Comparison of ENCODE assay signal across 20 cellular contexts in the genomic region with DNA sequence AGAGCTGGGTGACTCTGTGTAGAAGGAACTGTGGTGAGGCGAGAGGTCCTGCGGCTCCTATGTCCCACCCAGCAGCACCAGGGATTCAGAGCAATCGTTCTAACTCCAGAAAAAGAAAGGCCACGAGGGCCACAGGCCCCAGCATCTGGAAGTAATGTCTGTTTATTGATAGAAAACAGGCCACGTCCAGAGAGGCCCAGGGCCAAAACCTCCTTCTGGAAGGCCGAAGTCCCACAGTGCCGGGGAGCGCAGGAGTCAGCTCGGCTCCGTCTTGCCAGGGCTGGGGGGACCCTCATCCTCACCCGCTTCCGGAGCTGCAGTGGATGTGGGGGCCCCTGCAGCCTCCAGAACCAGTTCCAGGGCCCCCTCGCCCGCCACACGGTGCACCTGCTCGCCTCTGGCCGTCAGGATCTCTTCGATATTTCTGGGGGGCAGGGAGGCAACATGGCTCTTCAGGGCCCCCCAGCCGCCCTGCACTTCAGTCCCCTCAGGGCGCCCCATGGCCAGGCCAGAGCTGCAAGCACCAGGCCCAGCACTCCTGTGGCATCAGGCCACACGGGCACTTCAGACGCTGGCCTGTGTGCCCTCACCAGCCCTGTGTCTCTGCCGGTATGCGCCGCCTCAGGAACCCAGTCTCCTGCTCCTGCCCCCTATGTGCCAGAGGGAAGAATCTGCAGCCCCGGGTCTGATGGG. TPM values are rescaled to one million over a fixed set of nuclear protein-coding genes. Genes with fewer than 3 reads are reported as not detected.
DNase-seq lines count a peak whose midpoint lies in the region; ATAC-seq and TF ChIP-seq lines count a peak whose summit lies in the region.
"Had no signal": no experiment of that assay in that cellular context is flagged by ENCODE, and none has a peak within 500 bp of the region (broad histone marks: within the 10 kb centered on the region; RNA-seq: fewer than 3 reads in every experiment).

No MANE protein-coding gene starts in this region.

- peak overlapping the region; percentile 69 to 90 for H3K18ac ChIP-seq in mesenchymal stem cell (ENCODE audit: low read depth in 1 of 2, low read length in 2 of 2)

- H3K36me3 ChIP-seq in mesenchymal stem cell (ENCODE audit: control insufficient read depth in 1 of 2, insufficient read depth in 2 of 2, low read depth in 1 of 2, low read length in 2 of 2) (peaks cover 13 to 69% of the 10 kb centered on the region in 2 experiments), upper lobe of left lung (peaks cover 0 to 13% (median 8%) of the 10 kb centered on the region in 4 donors), ovary (no peaks in the 10 kb centered on the region)

- no peak overlapping the region for H2AK5ac ChIP-seq in mesenchymal stem cell (ENCODE audit: low read length, severe bottlenecking)

- TF ChIP-seq CTCF in dorsolateral prefrontal cortex (IDR thresholded peaks at IDR 0.05 in 54 of 56, conservative IDR thresholded peaks at IDR 0.05 in 2 of 56; ENCODE audit: low read depth in 1 of 56, partially characterized antibody in 56 of 56) (no peak), upper lobe of left lung (IDR thresholded peaks at IDR 0.05) (no peak), ovary (IDR thresholded peaks at IDR 0.05) (no peak), lower leg skin (IDR thresholded peaks at IDR 0.05) (no peak)

- no peaks in the 10 kb centered on the region for H3K9me3 ChIP-seq in mesenchymal stem cell (ENCODE audit: control insufficient read depth, low read length)
- H3K9me3 ChIP-seq in upper lobe of left lung: no peaks in the 10 kb centered on the region
- no peaks in the 10 kb centered on the region for H3K9me3 ChIP-seq in ovary
- H3K9me3 ChIP-seq: A549 had no signal

- H3K79me1 ChIP-seq in mesenchymal stem cell (replicated peaks; ENCODE audit: low read length, poor library complexity, severe bottlenecking): peaks cover 11% of the 10 kb centered on the region

- H4K8ac ChIP-seq in mesenchymal stem cell (ENCODE audit: low read length): peak overlapping the region; percentile 40

- peak overlapping the region in 1 of 2 experiments; percentile 89 for H2BK12ac ChIP-seq in mesenchymal stem cell (ENCODE audit: low read length in 2 of 2)

- no peak for DNase-seq in Right ventricle myocardium inferior (ENCODE audit: missing footprints)
- no peak for DNase-seq in cardiac septum (ENCODE audit: low spot score)
- no peak for DNase-seq in dorsolateral prefrontal cortex
- DNase-seq in mesenchymal stem cell: no peak
- DNase-seq in upper lobe of left lung: peak in 1 of 2 donors; percentile 81
- no peak for DNase-seq in ovary
- no peak for DNase-seq in germinal center (ENCODE audit: low spot score)
- no peak for DNase-seq in lower leg skin (ENCODE audit: low spot score in 2 of 2)
- DNase-seq: activated CD4-positive, alpha-beta T cell treated with anti-CD3 and anti-CD28 coated beads for 48 hours; activated T-cell treated with anti-CD3 and anti-CD28 coated beads, Interleukin-2, amount 50 U/mL, for 72 hours; aorta; DMS 273 treated with DMSO at 0.1 percent for 48 hours; KG1; NCI-H1436; NCI-H510A treated with DMSO at 0.1 percent for 48 hours; PC-9; small intestine; T-helper 1 cell had no signal

- peak overlapping the region in 1 of 2 experiments; percentile 94 for H3K14ac ChIP-seq in mesenchymal stem cell (ENCODE audit: low read length in 2 of 2)

- H2AFZ ChIP-seq in mesenchymal stem cell (ENCODE audit: low read depth, low read length): no peak overlapping the region
- H2AFZ ChIP-seq: PC-9 had no signal

- 79% methylated on average over 25 of the region's 26 CpGs for WGBS in mesenchymal stem cell
- WGBS in upper lobe of left lung, 2 donors: 79 to 88% methylated on average over 20 to 25 of the region's 26 CpGs
- 80 to 86% (median 85%) methylated on average over 26 of the region's 26 CpGs for WGBS in ovary, 3 donors
- WGBS in lower leg skin, 2 donors: 82 to 83% methylated on average over 20 to 23 of the region's 26 CpGs

- peak overlapping the region; percentile 42 for H2BK120ac ChIP-seq in mesenchymal stem cell (ENCODE audit: low read depth, low read length)

- no peak overlapping the region for H3K4me2 ChIP-seq in mesenchymal stem cell (ENCODE audit: low read length, poor library complexity, severe bottlenecking)

- peak overlapping the region; percentile 63 for H3K9ac ChIP-seq in mesenchymal stem cell (ENCODE audit: low read length)

- H3K27me3 ChIP-seq in dorsolateral prefrontal cortex (no peaks in the 10 kb centered on the region), mesenchymal stem cell (ENCODE audit: control insufficient read depth in 1 of 2, insufficient read depth in 1 of 2, low read length in 2 of 2) (no peaks in the 10 kb centered on the region), upper lobe of left lung (no peaks in the 10 kb centered on the region), ovary (no peaks in the 10 kb centered on the region)

- TF ChIP-seq POLR2A in upper lobe of left lung (IDR thresholded peaks at IDR 0.05) (no peak), ovary (IDR thresholded peaks at IDR 0.05) (no peak), lower leg skin (IDR thresholded peaks at IDR 0.05) (no peak)

- TF ChIP-seq EP300 in upper lobe of left lung (IDR thresholded peaks at IDR 0.05): no peak
- TF ChIP-seq EP300 in ovary (IDR thresholded peaks at IDR 0.05): no peak

- H2BK15ac ChIP-seq in mesenchymal stem cell (ENCODE audit: low read depth, poor library complexity, severe bottlenecking): peak overlapping the region; percentile 26

- H3K4me1 ChIP-seq in mesenchymal stem cell (ENCODE audit: control insufficient read depth, insufficient read depth, low read depth, low read length): peaks cover 52% of the 10 kb centered on the region
- peaks cover 22 to 34% (median 28%) of the 10 kb centered on the region in 4 donors for H3K4me1 ChIP-seq in upper lobe of left lung
- H3K4me1 ChIP-seq in ovary (ENCODE audit: insufficient read depth): peaks cover 7% of the 10 kb centered on the region

- peak overlapping the region; percentile 73 for H4K91ac ChIP-seq in mesenchymal stem cell (ENCODE audit: low read length)

- H3K4me3 ChIP-seq in dorsolateral prefrontal cortex: no peak overlapping the region
- H3K4me3 ChIP-seq in mesenchymal stem cell (ENCODE audit: insufficient read depth in 1 of 2, low read depth in 1 of 2, low read length in 2 of 2): peak overlapping the region in 1 of 2 experiments; percentile 67
- no peak overlapping the region for H3K4me3 ChIP-seq in upper lobe of left lung
- no peak overlapping the region for H3K4me3 ChIP-seq in ovary
- no peak overlapping the region for H3K4me3 ChIP-seq in lower leg skin (ENCODE audit: low read depth, poor library complexity, severe bottlenecking)
- H3K4me3 ChIP-seq: A549, PC-9 had no signal

- peak overlapping the region in 1 of 2 experiments; percentile 41 for H3K23ac ChIP-seq in mesenchymal stem cell (ENCODE audit: low read length in 2 of 2)

- H2BK5ac ChIP-seq in mesenchymal stem cell (ENCODE audit: low read depth, low read length, poor library complexity, severe bottlenecking): no peak overlapping the region

- intact Hi-C loops in Right ventricle myocardium inferior (cut with DNase I) (no loop called here), cardiac septum (cut with DNase I) (loop anchor here (2.0 kb wide), 1 partner anchor 19 kb away; no protein-coding TSS in a partner anchor), dorsolateral prefrontal cortex (cut with DNase I) (loop anchor here (2.0 to 5.0 kb wide), 2 partner anchors 19 to 35 kb away; a partner anchor contains a TSS), ovary (cut with DNase I) (loop anchor here in 1 of 4 donors (5.0 kb wide), 1 partner anchor 35 kb away; a partner anchor contains a TSS), lower leg skin (cut with DNase I; ENCODE audit: low total_unique reads) (no loop called here)

- ATAC-seq in Right ventricle myocardium inferior (peak; percentile 15), upper lobe of left lung (ENCODE audit: low FRiP score in 2 of 2) (no peak)
- ATAC-seq: natural killer cell treated with Interleukin-12 subunit alpha and Interleukin-12 subunit beta and Interleukin-15 and Interleukin-18, amount 100 ng/mL, for 72 hours had no signal

- peak overlapping the region; percentile 74 to 85 for H3K4ac ChIP-seq in mesenchymal stem cell (ENCODE audit: low read depth in 1 of 2, low read length in 2 of 2)

- H3K27ac ChIP-seq in dorsolateral prefrontal cortex (peak overlapping the region in 34 of 59 donors; percentile 1 to 95 (median 76)), mesenchymal stem cell (ENCODE audit: low read length, poor library complexity, severe bottlenecking) (no peak overlapping the region), upper lobe of left lung (peak overlapping the region in 3 of 4 donors; percentile 91 to 97 (median 92)), ovary (no peak overlapping the region)
- H3K27ac ChIP-seq: PC-9 had no signal

RNA-seq across cellular contexts. Expression of a gene that starts 1.6 kb away (rescaled TPM):
- total RNA-seq in Right ventricle myocardium inferior: 40.6 TPM
- total RNA-seq in cardiac septum: 34.1 TPM
- total RNA-seq in dorsolateral prefrontal cortex: 10 to 100 TPM; 10.7 to 49.9 (median 18.5) TPM
- polyA plus RNA-seq in mesenchymal stem cell (2013, experiment 1 of 2): 15.5 TPM
- 16.8 TPM for polyA plus RNA-seq in mesenchymal stem cell (2013, experiment 2 of 2)
- total RNA-seq in upper lobe of left lung: 10 to 100 TPM in 5 of 6 donors, 1 to 10 TPM in 1; 5.2 to 35.9 (median 19.4) TPM
- total RNA-seq in ovary: 10 to 100 TPM; 14.4 to 33.3 (median 24.2) TPM
- 10 to 100 TPM in 1 of 2 donors, 1 to 10 TPM in 1; 1.8 to 10.3 TPM for polyA plus RNA-seq in ovary
- 10 to 100 TPM; 30.9 to 64.6 (median 44.1) TPM for total RNA-seq in lower leg skin

RNA-seq across cellular contexts. Expression of a gene that starts 11.6 kb away (rescaled TPM):
- 1.4 TPM for total RNA-seq in Right ventricle myocardium inferior
- total RNA-seq in cardiac septum: 0.70 TPM
- total RNA-seq in dorsolateral prefrontal cortex: 10 to 100 TPM in 8 of 120 experiments, 1 to 10 TPM in 112; 1.4 to 16.3 (median 5.4) TPM
- polyA plus RNA-seq in mesenchymal stem cell (2013, experiment 1 of 2): 0.37 TPM
- polyA plus RNA-seq in mesenchymal stem cell (2013, experiment 2 of 2): 0.51 TPM
- total RNA-seq in upper lobe of left lung: 10 to 100 TPM in 5 of 6 donors, 1 to 10 TPM in 1; 3.5 to 30.4 (median 16.8) TPM
- total RNA-seq in ovary: 1 to 10 TPM in 4 of 7 donors, under 1 TPM in 3; 0.48 to 3.5 (median 1.3) TPM
- under 1 TPM in 1 of 2 donors, not detected in 1; 0.61 TPM for polyA plus RNA-seq in ovary
- total RNA-seq in lower leg skin: 1 to 10 TPM; 2.4 to 4.2 (median 3.2) TPM

RNA-seq across cellular contexts. Expression of a gene that starts 34.6 kb away (rescaled TPM):
- total RNA-seq in Right ventricle myocardium inferior: 48.6 TPM
- 35.1 TPM for total RNA-seq in cardiac septum
- 10 to 100 TPM; 31.5 to 79.7 (median 44.8) TPM for total RNA-seq in dorsolateral prefrontal cortex
- polyA plus RNA-seq in mesenchymal stem cell (2013, experiment 1 of 2): 37.1 TPM
- polyA plus RNA-seq in mesenchymal stem cell (2013, experiment 2 of 2): 35.2 TPM
- total RNA-seq in upper lobe of left lung: 10 to 100 TPM; 10.0 to 78.6 (median 24.2) TPM
- total RNA-seq in ovary: 10 to 100 TPM; 14.1 to 65.4 (median 36.4) TPM
- polyA plus RNA-seq in ovary: 10 to 100 TPM in 1 of 2 donors, under 1 TPM in 1; 0.57 to 26.6 TPM
- 10 to 100 TPM; 21.0 to 37.1 (median 28.1) TPM for total RNA-seq in lower leg skin

RNA-seq across cellular contexts. Expression of a gene that starts 38.1 kb away (rescaled TPM):
- total RNA-seq in Right ventricle myocardium inferior: 4.0 TPM
- total RNA-seq in cardiac septum: 3.9 TPM
- total RNA-seq in dorsolateral prefrontal cortex: 10 to 100 TPM in 119 of 120 experiments, 1 to 10 TPM in 1; 9.8 to 23.9 (median 14.4) TPM
- 6.1 TPM for polyA plus RNA-seq in mesenchymal stem cell (2013, experiment 1 of 2)
- 5.4 TPM for polyA plus RNA-seq in mesenchymal stem cell (2013, experiment 2 of 2)
- 10 to 100 TPM in 3 of 6 donors, 1 to 10 TPM in 3; 7.8 to 35.6 (median 13.2) TPM for total RNA-seq in upper lobe of left lung
- 1 to 10 TPM; 5.4 to 9.6 (median 8.9) TPM for total RNA-seq in ovary
- 1 to 10 TPM; 3.7 to 7.3 TPM for polyA plus RNA-seq in ovary
- total RNA-seq in lower leg skin: 1 to 10 TPM; 5.9 to 9.9 (median 9.6) TPM

RNA-seq across cellular contexts. Expression of a gene that starts 48.5 kb away (rescaled TPM):
- total RNA-seq in Right ventricle myocardium inferior: 23.7 TPM
- total RNA-seq in cardiac septum: 23.1 TPM
- total RNA-seq in dorsolateral prefrontal cortex: 10 to 100 TPM; 22.3 to 62.1 (median 38.0) TPM
- polyA plus RNA-seq in mesenchymal stem cell (2013, experiment 1 of 2): 40.7 TPM
- polyA plus RNA-seq in mesenchymal stem cell (2013, experiment 2 of 2): 41.1 TPM
- 100 to 1,000 TPM in 1 of 6 donors, 10 to 100 TPM in 5; 29.6 to 128 (median 40.0) TPM for total RNA-seq in upper lobe of left lung
- total RNA-seq in ovary: 10 to 100 TPM; 21.3 to 52.5 (median 28.9) TPM
- polyA plus RNA-seq in ovary: 10 to 100 TPM; 19.3 to 24.5 TPM
- total RNA-seq in lower leg skin: 10 to 100 TPM; 29.8 to 46.2 (median 36.6) TPM

Comparison
In these comparisons a context has a peak if more than half of its experiments do, and no peak if none do; other contexts are left out.
1. intact Hi-C loops: an anchor here in cardiac septum (2.0 kb wide) and dorsolateral prefrontal cortex (2.0 to 5.0 kb wide); none called in Right ventricle myocardium inferior and lower leg skin.
2. H3K27ac ChIP-seq: peak in dorsolateral prefrontal cortex (34 of 59) and upper lobe of left lung (3 of 4); none in mesenchymal stem cell (single experiment) and ovary (0 of 2).